ENCODE assay signal across 23 cellular contexts in genomic region chr2:110664135-110664534, GRCh38. TPM values are rescaled to one million over a fixed set of nuclear protein-coding genes. Genes with fewer than 3 reads are reported as not detected.
DNase-seq lines count a peak whose midpoint lies in the region; ATAC-seq, FAIRE-seq and TF ChIP-seq lines count a peak whose summit lies in the region.
"Had no signal": no experiment of that assay in that cellular context is flagged by ENCODE, and none has a peak within 500 bp of the region (broad histone marks: within the 10 kb centered on the region; RNA-seq: fewer than 3 reads in every experiment).

No MANE protein-coding gene starts in this region.

- no peaks in the 10 kb centered on the region for H3K27me3 ChIP-seq in HepG2 (ENCODE audit: control insufficient read depth in 1 of 2, insufficient read depth in 2 of 2, low read length in 2 of 2)
- H3K27me3 ChIP-seq in right lobe of liver = no peaks in the 10 kb centered on the region
- H3K27me3 ChIP-seq in adipocyte (replicated peaks; ENCODE audit: control insufficient read depth, insufficient read depth, low read length) = no peaks in the 10 kb centered on the region
- H3K27me3 ChIP-seq in osteoblast (ENCODE audit: insufficient read depth, low read length) = no peaks in the 10 kb centered on the region
- H3K27me3 ChIP-seq: BLaER1 treated with 17β-estradiol and CSF1 and Interleukin-3, amounts not matched to agents 10 nM and 100 nM had no signal

- POLR2A ChIA-PET in HepG2 (lab: Yijun Ruan, JAX) = no interaction called here

- H2AFZ ChIP-seq in HepG2 (ENCODE audit: low read length) (no peak overlapping the region), osteoblast (ENCODE audit: low read length) (peak overlapping the region; percentile 58)

- no peak for FAIRE-seq in HepG2 (lab: Jason Lieb, UNC)
- FAIRE-seq: GM18507 had no signal

- DNase-seq in HepG2 (ENCODE audit: low spot score) (peak; percentile 43), right lobe of liver (no peak), adipocyte (ENCODE audit: low read depth) (peak; percentile 31), endothelial cell (ENCODE audit: low spot score) (no peak), osteoblast (ENCODE audit: insufficient read length, low spot score, missing footprints) (no peak), GOT3 (lab: John Stamatoyannopoulos, UW) (no peak), NCI-H146 treated with DMSO at 0.1 percent for 48 hours (lab: John Stamatoyannopoulos, UW; ENCODE audit: unreplicated experiment) (no peak)
- no peak for DNase-seq in stimulated activated naive CD8-positive, alpha-beta T cell treated with anti-CD3 and anti-CD28 coated beads, Interleukin-15, Interleukin-2, amounts not matched to agents 100 U/mL and 50 U/mL, for 24 hours
- DNase-seq: AML-193; CD4-positive, alpha-beta T cell; DMS53; NCI-H1092; NCI-H1417 treated with DMSO at 0.1 percent for 48 hours; NCI-H187; NCI-H2081 treated with DMSO at 0.1 percent for 48 hours; NCI-H446; NCI-H526; NCI-H82; NK-92 treated with Interleukin-12 subunit alpha and Interleukin-12 subunit beta, amount 100 ng/mL, for 24 hours; SHP77 treated with DMSO at 0.1 percent for 48 hours had no signal

- no peaks in the 10 kb centered on the region for H3K27me3 Mint-ChIP-seq in endothelial cell (ENCODE audit: unreplicated experiment)
- H3K27me3 Mint-ChIP-seq: CD4-positive, alpha-beta T cell had no signal

- H3K36me3 ChIP-seq in HepG2 (replicated peaks in 1 of 2; ENCODE audit: control insufficient read depth in 1 of 2, insufficient read depth in 2 of 2, low read length in 2 of 2) (peaks cover 23 to 90% of the 10 kb centered on the region in 2 experiments), right lobe of liver (no peaks in the 10 kb centered on the region), adipocyte (ENCODE audit: control insufficient read depth, insufficient read depth, low read length, severe bottlenecking) (no peaks in the 10 kb centered on the region), osteoblast (ENCODE audit: insufficient read depth, low read length) (peaks cover 29% of the 10 kb centered on the region)

- no peaks in the 10 kb centered on the region for H3K4me1 Mint-ChIP-seq in endothelial cell (ENCODE audit: unreplicated experiment)

- H3K27ac ChIP-seq in HepG2 (ENCODE audit: extremely low read length, insufficient read depth, low read length) (no peak overlapping the region), right lobe of liver (no peak overlapping the region), osteoblast (ENCODE audit: low read depth, low read length) (no peak overlapping the region)
- H3K27ac ChIP-seq: BLaER1 treated with 17β-estradiol and CSF1 and Interleukin-3, amounts not matched to agents 10 nM and 100 nM; RWPE1 had no signal

- H4K20me1 ChIP-seq in HepG2 (ENCODE audit: insufficient read depth, low read length) = no peaks in the 10 kb centered on the region
- no peaks in the 10 kb centered on the region for H4K20me1 ChIP-seq in osteoblast (ENCODE audit: insufficient read depth, low read length)

- no peak for TF ChIP-seq CTCF in HepG2 (CRISPR knock-in tag; IDR thresholded peaks at IDR 0.05)
- no peak for TF ChIP-seq CTCF in right lobe of liver (IDR thresholded peaks at IDR 0.05)
- no peak for TF ChIP-seq CTCF in endothelial cell (IDR thresholded peaks at IDR 0.05; ENCODE audit: unreplicated experiment)
- no peak for TF ChIP-seq CTCF in osteoblast (IDR thresholded peaks at IDR 0.05; ENCODE audit: extremely low read depth, low read depth, low read length)

- peaks cover 5% of the 10 kb centered on the region for H3K79me2 ChIP-seq in HepG2 (ENCODE audit: insufficient read depth, low read length)
- H3K79me2 ChIP-seq in osteoblast (ENCODE audit: insufficient read depth, low read length) = peaks cover 15% of the 10 kb centered on the region

- no peaks in the 10 kb centered on the region for H3K36me3 Mint-ChIP-seq in endothelial cell (ENCODE audit: low read depth, unreplicated experiment)

- H3K9me3 ChIP-seq in HepG2 (ENCODE audit: low read length) (no peaks in the 10 kb centered on the region), right lobe of liver (no peaks in the 10 kb centered on the region), adipocyte (ENCODE audit: control insufficient read depth, low read length) (no peaks in the 10 kb centered on the region), osteoblast (ENCODE audit: low read depth, low read length) (no peaks in the 10 kb centered on the region)
- H3K9me3 ChIP-seq: BLaER1 treated with 17β-estradiol and CSF1 and Interleukin-3, amounts not matched to agents 10 nM and 100 nM had no signal

- WGBS in HepG2 (ENCODE audit: low lambda C conversion rate) = 86% methylated on average over 2 of the region's 2 CpGs
- 88% methylated on average over 2 of the region's 2 CpGs for WGBS in right lobe of liver (ENCODE audit: insufficient coverage, low coverage, low lambda C conversion rate, missing lambda C conversion rate)

- TF ChIP-seq EP300 in HepG2 (IDR thresholded peaks at IDR 0.05; ENCODE audit: low read depth in 2 of 2, low read length in 2 of 2) = peak in 1 of 2 experiments; percentile 21; a peak in 1 of 4 replicates
- no peak for TF ChIP-seq EP300 in HepG2 (CRISPR knock-in tag; IDR thresholded peaks at IDR 0.05; ENCODE audit: borderline replicate concordance)

- H3K27ac Mint-ChIP-seq in endothelial cell (ENCODE audit: unreplicated experiment) = peak overlapping the region; percentile 7
- H3K27ac Mint-ChIP-seq: CD4-positive, alpha-beta T cell had no signal

- ATAC-seq in HepG2 (no peak), right lobe of liver (no peak)
- ATAC-seq in stimulated activated naive CD8-positive, alpha-beta T cell treated with anti-CD3 and anti-CD28 coated beads, Interleukin-15, Interleukin-2, amounts not matched to agents 100 U/mL and 50 U/mL, for 24 hours = no peak

- intact Hi-C loops in HepG2 (cut with micrococcal nuclease; ENCODE audit: unreplicated experiment) = no loop called here
- intact Hi-C loops in right lobe of liver (cut with DNase I) = no loop called here

- H3K9ac ChIP-seq in HepG2 (ENCODE audit: insufficient read depth, low read depth, low read length) (no peak overlapping the region), adipocyte (ENCODE audit: low read length) (no peak overlapping the region)
- H3K9ac ChIP-seq: BLaER1 treated with 17β-estradiol and CSF1 and Interleukin-3, amounts not matched to agents 10 nM and 100 nM had no signal

- no peak overlapping the region for H3K4me3 Mint-ChIP-seq in endothelial cell (ENCODE audit: unreplicated experiment)
- H3K4me3 Mint-ChIP-seq: CD4-positive, alpha-beta T cell had no signal

- no TSS peak for BruUV-seq in HepG2 (replicated peaks; lab: Mats Ljungman, UMichigan)

- H3K4me1 ChIP-seq in HepG2 (ENCODE audit: insufficient read depth, low read length) (peaks cover 15% of the 10 kb centered on the region), right lobe of liver (no peaks in the 10 kb centered on the region), adipocyte (ENCODE audit: control insufficient read depth, insufficient read depth, low read length) (peaks cover 6% of the 10 kb centered on the region), osteoblast (ENCODE audit: insufficient read depth, low read length) (peaks cover 14% of the 10 kb centered on the region)
- H3K4me1 ChIP-seq: BLaER1 treated with 17β-estradiol and CSF1 and Interleukin-3, amounts not matched to agents 10 nM and 100 nM had no signal

- in situ Hi-C loops in HepG2 (cut with HindIII; ENCODE audit: extremely low pct_ligation_motif_present, low pct_unique_long_range_greater_than_20kb) = no loop called here

- H3K9me3 Mint-ChIP-seq in endothelial cell (ENCODE audit: unreplicated experiment) = no peaks in the 10 kb centered on the region
- H3K9me3 Mint-ChIP-seq: CD4-positive, alpha-beta T cell had no signal

- TF ChIP-seq POLR2A in HepG2 (IDR thresholded peaks at IDR 0.05; ENCODE audit: insufficient read depth in 1 of 2, low read depth in 2 of 2, low read length in 2 of 2) (no peak), right lobe of liver (IDR thresholded peaks at IDR 0.05) (no peak)

- CTCF ChIA-PET in HepG2 (lab: Yijun Ruan, JAX; ENCODE audit: low intra/inter-chr PET ratio, low total read pairs) = no interaction called here

- H3K4me3 ChIP-seq in HepG2 (replicated peaks in 1 of 3; ENCODE audit: insufficient read depth in 1 of 3, low read depth in 2 of 3, low read length in 3 of 3) = no peak overlapping the region
- H3K4me3 ChIP-seq in right lobe of liver = no peak overlapping the region
- H3K4me3 ChIP-seq in adipocyte (ENCODE audit: low read length) = no peak overlapping the region
- no peak overlapping the region for H3K4me3 ChIP-seq in osteoblast (ENCODE audit: insufficient read depth, low read length)
- H3K4me3 ChIP-seq: BLaER1 treated with 17β-estradiol and CSF1 and Interleukin-3, amounts not matched to agents 10 nM and 100 nM had no signal

- TF ChIP-seq RAD21 in HepG2 (CRISPR knock-in tag; IDR thresholded peaks at IDR 0.05) = no peak

- H3K4me2 ChIP-seq in HepG2 (ENCODE audit: low read depth, low read length) (no peak overlapping the region), osteoblast (ENCODE audit: insufficient read depth, low read length) (no peak overlapping the region)
- H3K4me2 ChIP-seq: BLaER1 treated with 17β-estradiol and CSF1 and Interleukin-3, amounts not matched to agents 10 nM and 100 nM had no signal

RNA-seq across cellular contexts. Expression of gene BUB1, which starts 13.7 kb away (rescaled TPM):
- total RNA-seq in HepG2 (2016; rRNA removed; fragmentation: Illumina TruSeq; extraction: Trizol) (52.6 and 84.1 TPM in 2 replicates), right lobe of liver (1 to 10 TPM in 3 of 6 experiments, under 1 TPM in 3; 0.33 to 3.3 (median 1.4) TPM), endothelial cell (ENCODE audit: unreplicated experiment) (12.5 TPM), osteoblast (4.7 and 7.1 TPM in 2 replicates)
- total RNA-seq in HepG2 (2016; cell fraction: cytosol; rRNA removed; fragmentation: Illumina TruSeq; extraction: Trizol; ENCODE audit: low read depth) = 14.4 and 21.2 TPM in 2 replicates
- total RNA-seq in HepG2 (2016; cell fraction: insoluble cytoplasmic fraction; rRNA removed; fragmentation: Illumina TruSeq; extraction: Trizol) = 53.4 and 80.3 TPM in 2 replicates
- total RNA-seq in HepG2 (2016; cell fraction: membrane; rRNA removed; fragmentation: Illumina TruSeq; extraction: Trizol) = 21.2 and 25.6 TPM in 2 replicates
- 62.6 and 67.1 TPM in 2 replicates for total RNA-seq in HepG2 (2016; cell fraction: nucleus; rRNA removed; fragmentation: Illumina TruSeq; extraction: Trizol)
- 15.2 and 27.8 TPM in 2 replicates for polyA plus RNA-seq in HepG2 (2011; rRNA removed)
- polyA plus RNA-seq in HepG2 (2011; cell fraction: cytosol; rRNA removed) = 12.7 and 14.5 TPM in 2 replicates
- 11.0 and 14.9 TPM in 2 replicates for polyA plus RNA-seq in HepG2 (2011; cell fraction: nucleus; rRNA removed)
- 12.0 and 29.8 TPM in 2 replicates for polyA plus RNA-seq in HepG2 (2012)
- 6.3 and 8.5 TPM in 2 replicates for polyA plus RNA-seq in HepG2 (2016; cell fraction: cytosol; fragmentation: Illumina TruSeq; extraction: Trizol; ENCODE audit: low read depth)
- 66.9 and 69.6 TPM in 2 replicates for polyA plus RNA-seq in HepG2 (2016; cell fraction: insoluble cytoplasmic fraction; fragmentation: Illumina TruSeq; extraction: Trizol; ENCODE audit: low read depth)
- 8.4 and 12.9 TPM in 2 replicates for polyA plus RNA-seq in HepG2 (2016; cell fraction: membrane; fragmentation: Illumina TruSeq; extraction: Trizol; ENCODE audit: low read depth)
- 38.8 and 40.6 TPM in 2 replicates for polyA plus RNA-seq in HepG2 (2016; cell fraction: nucleus; fragmentation: Illumina TruSeq; extraction: Trizol; ENCODE audit: insufficient read depth, low read depth)
- polyA minus RNA-seq in HepG2 (2011; rRNA and poly(A)+ RNA removed; ENCODE audit: low replicate concordance) = 37.0 and 58.7 TPM in 2 replicates
- 18.4 and 31.0 TPM in 2 replicates for polyA minus RNA-seq in HepG2 (2011; cell fraction: cytosol; rRNA and poly(A)+ RNA removed)
- polyA minus RNA-seq in HepG2 (2011; cell fraction: nucleus; rRNA and poly(A)+ RNA removed) = 74.3 and 94.2 TPM in 2 replicates

Comparison
In these comparisons a context has a peak if more than half of its experiments do, and no peak if none do; other contexts are left out.
1. DNase-seq: peak in HepG2 (single experiment) and adipocyte (single experiment); none in right lobe of liver (0 of 3), endothelial cell (single experiment), osteoblast (single experiment), stimulated activated naive CD8-positive, alpha-beta T cell treated with anti-CD3 and anti-CD28 coated beads, Interleukin-15, Interleukin-2, amounts not matched to agents 100 U/mL and 50 U/mL, for 24 hours (single experiment), GOT3 (single experiment) and NCI-H146 treated with DMSO at 0.1 percent for 48 hours (single experiment).